17 cellular contexts compared by ENCODE assay signal in genomic region chr1:201296371-201296770, GRCh38. TPM values are rescaled to one million over a fixed set of nuclear protein-coding genes. Genes with fewer than 3 reads are reported as not detected.
DNase-seq lines count a peak whose midpoint lies in the region; ATAC-seq and TF ChIP-seq lines count a peak whose summit lies in the region.
"Had no signal": no experiment of that assay in that cellular context is flagged by ENCODE, and none has a peak within 500 bp of the region (broad histone marks: within the 10 kb centered on the region; RNA-seq: fewer than 3 reads in every experiment).

No MANE protein-coding gene starts in this region.

- no peak overlapping the region for H3K27ac ChIP-seq in PC-9
- H3K27ac ChIP-seq in vagina: peak overlapping the region; percentile 80
- H3K27ac ChIP-seq: BLaER1 had no signal

- H3K4me3 ChIP-seq in PC-9 (no peak overlapping the region), epithelial cell of esophagus (ENCODE audit: low read length) (peak overlapping the region; percentile 30), vagina (no peak overlapping the region)
- H3K4me3 ChIP-seq: BLaER1, K562 had no signal

- H3K79me2 ChIP-seq in PC-9 (ENCODE audit: low read depth): no peaks in the 10 kb centered on the region

- no peaks in the 10 kb centered on the region for H3K36me3 Mint-ChIP-seq in osteocyte (ENCODE audit: unreplicated experiment)

- peak overlapping the region; percentile 20 for H3K4me2 ChIP-seq in PC-9

- intact Hi-C loops in PC-9 (cut with micrococcal nuclease; ENCODE audit: unreplicated experiment): no loop called here
- intact Hi-C loops in vagina (cut with DNase I): no loop called here

- H3K36me3 ChIP-seq in PC-9 (ENCODE audit: low read depth) (no peaks in the 10 kb centered on the region), vagina (no peaks in the 10 kb centered on the region)
- H3K36me3 ChIP-seq: BLaER1 had no signal

- no peaks in the 10 kb centered on the region for H3K9me2 ChIP-seq in PC-9 (ENCODE audit: insufficient read depth)

- H3K27ac Mint-ChIP-seq in osteocyte (ENCODE audit: unreplicated experiment): peak overlapping the region; percentile 38
- H3K27ac Mint-ChIP-seq: HFFc6 had no signal

- peaks cover 34% of the 10 kb centered on the region for H3K4me1 ChIP-seq in PC-9 (replicated peaks; ENCODE audit: insufficient read depth)
- H3K4me1 ChIP-seq in vagina: peaks cover 55% of the 10 kb centered on the region

- POLR2A ChIA-PET in PC-9 (lab: Charles Lee; ENCODE audit: unreplicated experiment): no interaction called here

- peaks cover 10% of the 10 kb centered on the region for H3K27me3 Mint-ChIP-seq in osteocyte (ENCODE audit: unreplicated experiment)

- no peaks in the 10 kb centered on the region; the same call in 1 of the 2 replicates for H3F3A ChIP-seq in PC-9 (ENCODE audit: insufficient read depth, low read depth)

- no peaks in the 10 kb centered on the region for H4K20me1 ChIP-seq in PC-9 (ENCODE audit: insufficient read depth)
- H4K20me1 ChIP-seq: BLaER1 had no signal

- no peak for TF ChIP-seq POLR2A in vagina (IDR thresholded peaks at IDR 0.05)

- peaks cover 12% of the 10 kb centered on the region for H3K4me1 Mint-ChIP-seq in osteocyte (ENCODE audit: unreplicated experiment)

- DNase-seq in PC-9: no peak
- DNase-seq in epithelial cell of esophagus (ENCODE audit: low read depth): no peak
- DNase-seq in osteocyte (ENCODE audit: extremely low spot score, unreplicated experiment): no peak
- DNase-seq in vagina (ENCODE audit: extremely low spot score in 2 of 2): no peak
- DNase-seq in stimulated activated CD4-positive, alpha-beta T cell treated with anti-CD3 and anti-CD28 coated beads, Interleukin-1b, Interleukin-23, amount 100 ng/mL, for 48 hours: no peak
- DNase-seq in GM19240 (ENCODE audit: insufficient read length, low spot score): no peak
- DNase-seq: DMS153; GOT3; NCI-H146; NCI-H2107; NCI-H526; NK-92 treated with Interleukin-12 subunit alpha and Interleukin-12 subunit beta, amount 100 ng/mL, for 24 hours; Right ventricle myocardium superior had no signal

- no TSS peak for BruUV-seq in PC-9 (replicated peaks; lab: Mats Ljungman, UMichigan)

- H3K9me3 ChIP-seq in PC-9 (ENCODE audit: insufficient read depth, low read depth) (no peaks in the 10 kb centered on the region), vagina (no peaks in the 10 kb centered on the region)
- H3K9me3 ChIP-seq: BLaER1 had no signal

- no peak overlapping the region for H2AFZ ChIP-seq in PC-9

- H3K9me3 Mint-ChIP-seq in osteocyte (ENCODE audit: unreplicated experiment): no peaks in the 10 kb centered on the region
- H3K9me3 Mint-ChIP-seq: HFFc6 had no signal

- CTCF ChIA-PET in PC-9 (lab: Charles Lee): no interaction called here

- TF ChIP-seq CTCF in PC-9 (conservative IDR thresholded peaks at IDR 0.05) (no peak), epithelial cell of esophagus (IDR thresholded peaks at IDR 0.05; ENCODE audit: insufficient read depth, low read depth, low read length, missing control alignments) (no peak), osteocyte (IDR thresholded peaks at IDR 0.05) (no peak), vagina (IDR thresholded peaks at IDR 0.05) (no peak)

- H3K27me3 ChIP-seq in PC-9 (ENCODE audit: insufficient read depth, low read depth) (no peaks in the 10 kb centered on the region), vagina (no peaks in the 10 kb centered on the region)
- H3K27me3 ChIP-seq: BLaER1 had no signal

- ATAC-seq in GM19035 (IDR thresholded peaks at IDR 0.05; ENCODE audit: unreplicated experiment): no peak
- ATAC-seq: K562 had no signal

- H3K4me3 Mint-ChIP-seq in osteocyte (ENCODE audit: unreplicated experiment): no peak overlapping the region
- H3K4me3 Mint-ChIP-seq: HFFc6 had no signal

RNA-seq across cellular contexts. Expression of gene PKP1, which starts 13.1 kb away (rescaled TPM):
- total RNA-seq in PC-9 (2021): 0.94 and 1.1 TPM in 2 replicates
- total RNA-seq in osteocyte: not detected in 2 replicates
- 409 TPM for total RNA-seq in vagina
- total RNA-seq: HFFc6, K562 had no signal

Comparison
In these comparisons a context has a peak if more than half of its experiments do, and no peak if none do; other contexts are left out.
1. RNA of gene PKP1, which starts 13.1 kb away (total RNA-seq): 409 TPM in vagina (single experiment); 0.94 to 1.1 TPM in PC-9 and not detected in osteocyte; every median in the first group is over 100 times any median in the second.